6 cellular contexts compared by ENCODE assay signal in the genomic region with DNA sequence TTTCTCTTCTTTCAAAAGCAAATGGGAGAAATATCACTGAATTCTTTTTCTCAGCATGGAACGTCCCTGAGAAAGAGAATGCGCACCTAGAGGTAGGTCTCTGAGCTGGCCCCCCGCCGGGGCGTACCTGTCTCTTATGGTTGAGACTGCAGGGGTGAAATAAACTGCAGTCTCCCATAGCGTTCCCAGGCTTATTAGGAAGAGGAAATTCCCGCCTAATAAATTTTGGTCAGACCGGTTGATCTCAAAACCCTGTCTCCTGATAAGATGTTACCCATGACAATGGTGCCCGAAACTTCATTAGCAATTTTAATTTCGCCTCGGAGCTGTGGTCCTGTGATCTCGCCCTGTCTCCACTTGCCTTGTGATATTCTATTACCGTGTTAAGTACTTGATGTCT. TPM values are rescaled to one million over a fixed set of nuclear protein-coding genes. Genes with fewer than 3 reads are reported as not detected.
DNase-seq lines count a peak whose midpoint lies in the region; ATAC-seq and TF ChIP-seq lines count a peak whose summit lies in the region.
"Not testable (repeated sequence)": the region's sequence is repeated elsewhere in the genome, so short reads cannot be mapped to it uniquely, and the experiment has no call there.

No MANE protein-coding gene starts in this region.

- H3K9ac ChIP-seq in HUES64 (ENCODE audit: low read depth, low read length); endodermal cell (ENCODE audit: extremely low read depth, low read length, poor library complexity, severe bottlenecking): not testable (repeated sequence)

- H3K4me2 ChIP-seq in GM23338 = peak overlapping the region; percentile 46; the same call in 1 of the 2 replicates

- not testable (repeated sequence) for H2AFZ ChIP-seq in GM23338

- peaks cover 61% of the 10 kb centered on the region for H3K4me1 ChIP-seq in GM23338 (ENCODE audit: insufficient read depth)
- peaks cover 39% of the 10 kb centered on the region for H3K4me1 ChIP-seq in HUES64 (ENCODE audit: insufficient read depth, low read length)
- H3K4me1 ChIP-seq in endodermal cell (ENCODE audit: control insufficient read depth, insufficient read depth, low read length) = not testable (repeated sequence)

- H3K27ac ChIP-seq in GM23338 (ENCODE audit: low read depth) = peak overlapping the region; percentile 99
- peak overlapping the region; percentile 39; the same call in 1 of the 2 replicates for H3K27ac ChIP-seq in HUES64 (ENCODE audit: low read depth, low read length)
- H3K27ac ChIP-seq in endodermal cell (ENCODE audit: low read depth, low read length) = not testable (repeated sequence)

- not testable (repeated sequence) for H3K36me3 ChIP-seq in GM23338 (ENCODE audit: insufficient read depth); HUES64 (ENCODE audit: insufficient read depth, low read length); endodermal cell (ENCODE audit: control insufficient read depth, insufficient read depth, low read length)

- ATAC-seq in GM23338 = not testable (repeated sequence)

- peaks cover 80% of the 10 kb centered on the region for H3K4me1 Mint-ChIP-seq in GM23338
- H3K4me1 Mint-ChIP-seq in endodermal cell = peaks cover 59% of the 10 kb centered on the region

- H3K4me3 ChIP-seq in GM23338; HUES64 (ENCODE audit: low read length); endodermal cell (ENCODE audit: low read length): not testable (repeated sequence)

- not testable (repeated sequence) for H3K36me3 Mint-ChIP-seq in GM23338 (ENCODE audit: low read depth); endodermal cell (ENCODE audit: low read depth)

- DNase-seq in GM23338 (ENCODE audit: low spot score) (peak; percentile 66), endodermal cell (peak; percentile 95), islet precursor cell (peak; percentile 27), mucosa of gallbladder (ENCODE audit: low spot score) (peak; percentile 2)
- DNase-seq in activated effector memory CD4-positive, alpha-beta T cell treated with anti-CD3 and anti-CD28 coated beads, Interleukin-2, amount 50 U/mL, for 16 hours = peak; percentile 5

- 8% methylated on average over 13 of the region's 13 CpGs for WGBS in HUES64
- WGBS in endodermal cell (ENCODE audit: insufficient coverage in 1 of 2, insufficient read length in 1 of 2), 2 experiments = 45 to 54% methylated on average over 9 to 13 of the region's 13 CpGs

- not testable (repeated sequence) for H3K27me3 Mint-ChIP-seq in GM23338 (ENCODE audit: insufficient read depth, low read depth, poor library complexity); endodermal cell (ENCODE audit: insufficient read depth)

- not testable (repeated sequence) for H3F3A ChIP-seq in GM23338 (replicated peaks; ENCODE audit: low read depth)

- not testable (repeated sequence) for H3K9me2 ChIP-seq in GM23338 (ENCODE audit: insufficient read depth)

- H3K79me2 ChIP-seq in GM23338 (replicated peaks; ENCODE audit: insufficient read depth) = not testable (repeated sequence)

- not testable (repeated sequence) for TF ChIP-seq CTCF in GM23338 (conservative IDR thresholded peaks at IDR 0.05; ENCODE audit: low read depth in 2 of 2); endodermal cell (conservative IDR thresholded peaks at IDR 0.05)

- not testable (repeated sequence) for H3K9me3 Mint-ChIP-seq in GM23338
- peaks cover 16% of the 10 kb centered on the region for H3K9me3 Mint-ChIP-seq in endodermal cell

- H3K4me3 Mint-ChIP-seq in GM23338 = peak overlapping the region; percentile 9; the same call in 2 of the 3 replicates
- H3K4me3 Mint-ChIP-seq in endodermal cell = not testable (repeated sequence)

- H4K20me1 ChIP-seq in GM23338 (replicated peaks; ENCODE audit: insufficient read depth) = not testable (repeated sequence)

- H3K9me3 ChIP-seq in HUES64 (ENCODE audit: insufficient read depth, low read depth, low read length) = not testable (repeated sequence)
- H3K9me3 ChIP-seq in endodermal cell (ENCODE audit: control insufficient read depth, low read length) = peaks cover 14% of the 10 kb centered on the region

- H3K27ac Mint-ChIP-seq in GM23338 (peak overlapping the region; percentile 96), endodermal cell (peak overlapping the region; percentile 92)

- H3K27me3 ChIP-seq in GM23338 (ENCODE audit: insufficient read depth); HUES64 (ENCODE audit: insufficient read depth, low read length); endodermal cell (ENCODE audit: control insufficient read depth, insufficient read depth, low read length, poor library complexity, severe bottlenecking): not testable (repeated sequence)

TF ChIP-seq in GM23338, 12 proteins besides CTCF, POLR2A, EP300 and RAD21:
- TF ChIP-seq NANOG (IDR thresholded peaks at IDR 0.05; ENCODE audit: borderline replicate concordance) = 0 out of 2 replicates have a peak, but pooled peaks have one; percentile 13

RNA-seq across cellular contexts. Expression of a gene that starts 24.8 kb away (rescaled TPM):
- 65.0 and 71.3 TPM in 2 replicates for total RNA-seq in GM23338 (2014; rRNA removed; shearing (Covaris generic))
- polyA plus RNA-seq in GM23338 (2016; fragmentation: Nextera tagmentation; extraction: Ambion mirVana) = 46.6 and 47.4 TPM in 2 replicates
- polyA plus RNA-seq in HUES64 (2013, experiment 1 of 2) = 39.0 TPM
- 34.7 TPM for polyA plus RNA-seq in HUES64 (2013, experiment 2 of 2)
- total RNA-seq in endodermal cell (100 to 1,000 TPM; 192 to 390 TPM), mucosa of gallbladder (11.8 TPM)
- 39.8 TPM for polyA plus RNA-seq in endodermal cell (2013, experiment 1 of 2)
- polyA plus RNA-seq in endodermal cell (2013, experiment 2 of 2) = 48.5 TPM

RNA-seq across cellular contexts. Expression of a gene that starts 43.4 kb away (rescaled TPM):
- total RNA-seq in GM23338 (2014; rRNA removed; shearing (Covaris generic)) = 37.6 and 38.5 TPM in 2 replicates
- polyA plus RNA-seq in GM23338 (2016; fragmentation: Nextera tagmentation; extraction: Ambion mirVana) = 25.9 and 26.0 TPM in 2 replicates
- polyA plus RNA-seq in HUES64 (2013, experiment 1 of 2) = 15.9 TPM
- polyA plus RNA-seq in HUES64 (2013, experiment 2 of 2) = 21.7 TPM
- total RNA-seq in endodermal cell (100 to 1,000 TPM; 128 to 150 TPM), mucosa of gallbladder (141 TPM)
- 39.0 TPM for polyA plus RNA-seq in endodermal cell (2013, experiment 1 of 2)
- polyA plus RNA-seq in endodermal cell (2013, experiment 2 of 2) = 39.4 TPM

Comparison
In these comparisons a context has a peak if more than half of its experiments do, and no peak if none do; other contexts are left out.
1. DNase-seq: peak in every context shown above with its lines; median percentile 95 in endodermal cell; 66 in GM23338; 27 in islet precursor cell; 5 in activated effector memory CD4-positive, alpha-beta T cell treated with anti-CD3 and anti-CD28 coated beads, Interleukin-2, amount 50 U/mL, for 16 hours; 2 in mucosa of gallbladder.